In the genomic region with DNA sequence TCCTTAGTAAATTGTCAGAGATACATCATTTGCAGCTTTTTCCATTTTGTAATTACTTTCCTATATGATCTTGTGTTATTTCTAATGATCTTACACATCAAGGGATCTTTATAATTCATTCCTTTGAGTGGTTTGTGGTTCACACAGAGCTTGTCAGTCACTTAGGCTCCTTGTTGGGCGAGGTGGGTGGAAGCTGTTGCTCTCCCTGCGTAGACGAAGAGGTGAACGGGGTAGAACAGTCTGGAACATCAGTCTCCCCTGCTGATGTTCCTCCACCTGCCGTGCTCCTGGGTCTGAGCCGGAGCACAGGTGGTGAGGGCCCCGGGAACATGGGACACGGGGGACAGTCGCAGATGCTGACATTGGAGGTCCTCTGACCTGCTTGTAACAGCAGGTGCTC, we compare ENCODE assay signal across 18 cellular contexts. TPM values are rescaled to one million over a fixed set of nuclear protein-coding genes. Genes with fewer than 3 reads are reported as not detected.
"Had no signal": no experiment of that assay in that cellular context is flagged by ENCODE, and none has a peak within 500 bp of the region (broad histone marks: within the 10 kb centered on the region; RNA-seq: fewer than 3 reads in every experiment).

No MANE protein-coding gene starts in this region.

RNA-seq across cellular contexts. Expression of gene LRRC14B, which starts 44.2 kb away (rescaled TPM):
- total RNA-seq: naive thymus-derived CD8-positive, alpha-beta T cell; natural killer cell treated with Interleukin-12 subunit alpha and Interleukin-12 subunit beta and Interleukin-15 and Interleukin-18, amount 100 ng/mL, for 72 hours; neural crest cell; omental fat pad; osteocyte; pancreas; posterior vena cava; pulmonary artery endothelial cell; renal cortical epithelial cell; right lobe of liver; subcutaneous adipose tissue; thoracic aorta; thyroid gland; tibial nerve; upper lobe of left lung; uterus had no signal
- polyA plus RNA-seq: pancreas, sigmoid colon, urinary bladder had no signal
